In genomic region chr16:16073884-16074781, GRCh38 we compare ENCODE assay signal across 8 cellular contexts.
DNase-seq lines count a peak whose midpoint lies in the region; ATAC-seq, FAIRE-seq and TF ChIP-seq lines count a peak whose summit lies in the region.

No MANE protein-coding gene starts in this region.

- ATAC-seq in GM19463 (IDR thresholded peaks at IDR 0.05; ENCODE audit: unreplicated experiment), result no peak

- H3K4me1 Mint-ChIP-seq in brain (peaks cover 15% of the 10 kb centered on the region), mesothelial cell of epicardium (peaks cover 27% of the 10 kb centered on the region)

- no peak overlapping the region for H3K4me3 Mint-ChIP-seq in brain
- H3K4me3 Mint-ChIP-seq in mesothelial cell of epicardium, result no peak overlapping the region

- peaks cover 48% of the 10 kb centered on the region for H3K36me3 Mint-ChIP-seq in brain
- H3K36me3 Mint-ChIP-seq in mesothelial cell of epicardium, result peaks cover 23% of the 10 kb centered on the region

- TF ChIP-seq CTCF in AG09319 (IDR thresholded peaks at IDR 0.05; ENCODE audit: low read depth, low read length), result no peak
- no peak for TF ChIP-seq CTCF in brain (conservative IDR thresholded peaks at IDR 0.05)
- TF ChIP-seq CTCF in mesothelial cell of epicardium (IDR thresholded peaks at IDR 0.05; ENCODE audit: unreplicated experiment), result no peak

- DNase-seq in AG09319 (ENCODE audit: extremely low read depth, low read depth) (peak; percentile 54), HTR-8/SVneo (ENCODE audit: insufficient read length, low spot score) (peak; percentile 87), mesothelial cell of epicardium (ENCODE audit: low spot score in 2 of 2, unreplicated experiment in 2 of 2) (peak; percentile 43 to 70), NCI-H345 treated with DMSO at 0.1 percent for 48 hours (lab: John Stamatoyannopoulos, UW; ENCODE audit: unreplicated experiment) (no peak)
- DNase-seq in activated T-cell treated with anti-CD3 and anti-CD28 coated beads, Interleukin-2, amount 50 U/mL, for 1 hour, result no peak
- no peak for DNase-seq in activated CD4-positive, alpha-beta T cell treated with anti-CD3 and anti-CD28 coated beads, Interleukin-2, amount 50 U/mL, for 48 hours

- H3K27me3 Mint-ChIP-seq in brain (no peaks in the 10 kb centered on the region), mesothelial cell of epicardium (ENCODE audit: low read depth) (no peaks in the 10 kb centered on the region)

- H3K9me3 Mint-ChIP-seq in brain (peaks cover 0 to 2% (median 0%) of the 10 kb centered on the region in 5 experiments), mesothelial cell of epicardium (no peaks in the 10 kb centered on the region)

- FAIRE-seq in HTR-8/SVneo (lab: Jason Lieb, UNC), result peak; percentile 59

- H3K27ac Mint-ChIP-seq in brain (peak overlapping the region in 3 of 5 experiments; percentile 19 to 58 (median 21)), mesothelial cell of epicardium (peak overlapping the region; percentile 99)

Comparison
In these comparisons a context has a peak if more than half of its experiments do, and no peak if none do; other contexts are left out.
1. DNase-seq: peak in AG09319 (single experiment), HTR-8/SVneo (single experiment) and mesothelial cell of epicardium (2 of 2); none in activated T-cell treated with anti-CD3 and anti-CD28 coated beads, Interleukin-2, amount 50 U/mL, for 1 hour (single experiment), activated CD4-positive, alpha-beta T cell treated with anti-CD3 and anti-CD28 coated beads, Interleukin-2, amount 50 U/mL, for 48 hours (0 of 2) and NCI-H345 treated with DMSO at 0.1 percent for 48 hours (single experiment).